ENCODE assay signal across 8 cellular contexts in the genomic region with DNA sequence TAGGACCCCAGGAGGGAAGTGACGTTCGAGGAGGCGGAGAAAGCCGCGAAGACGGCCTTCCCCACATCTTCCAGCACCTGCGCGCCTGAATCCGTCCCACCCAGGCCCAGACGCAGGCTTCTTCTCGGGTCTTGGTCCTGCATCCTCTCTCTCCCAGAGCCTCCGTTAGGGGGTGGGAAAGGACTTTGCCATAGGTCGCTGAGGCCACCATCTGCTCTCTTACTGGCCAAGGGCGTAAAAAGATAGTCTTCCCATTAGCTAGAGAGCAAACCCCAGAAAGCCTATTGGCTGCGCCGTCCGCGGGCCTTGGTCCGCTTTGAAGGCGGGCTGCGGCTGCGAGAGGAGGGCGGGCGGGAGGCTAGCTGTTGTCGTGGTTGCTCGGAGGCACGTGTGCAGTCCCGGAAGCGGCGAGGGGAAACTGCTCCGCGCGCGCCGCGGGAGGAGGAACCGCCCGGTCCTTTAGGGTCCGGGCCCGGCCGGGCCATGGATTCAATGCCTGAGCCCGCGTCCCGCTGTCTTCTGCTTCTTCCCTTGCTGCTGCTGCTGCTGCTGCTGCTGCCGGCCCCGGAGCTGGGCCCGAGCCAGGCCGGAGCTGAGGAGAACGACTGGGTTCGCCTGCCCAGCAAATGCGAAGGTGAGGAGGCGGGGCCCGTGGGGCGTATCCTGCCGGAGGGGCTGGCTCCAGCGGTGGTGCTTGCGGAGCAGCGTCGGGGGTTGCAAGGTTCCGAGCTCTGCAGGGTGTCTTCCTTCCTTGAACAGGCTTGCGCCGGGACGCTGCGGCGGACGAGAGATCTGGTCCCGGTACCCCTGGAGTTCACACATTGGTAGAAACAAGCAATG. TPM values are rescaled to one million over a fixed set of nuclear protein-coding genes. Genes with fewer than 3 reads are reported as not detected.
DNase-seq lines count a peak whose midpoint lies in the region; ATAC-seq and TF ChIP-seq lines count a peak whose summit lies in the region.

CNPY3 (plus strand) TSS at position 393 of the 840 bp plus-strand sequence; CDS start at position 484, 91 bp downstream.

- no peak within 1 kb of the TSS for H2BK15ac ChIP-seq in H9 (ENCODE audit: low read depth, low read length)

- peak within 1 kb of the TSS; percentile 65 for H2BK5ac ChIP-seq in H9 (ENCODE audit: insufficient read length, low read length)

- no peaks in the 10 kb centered on the region; the same call in 1 of the 2 replicates for H3K79me2 ChIP-seq in H9 (ENCODE audit: insufficient read depth, low read length)

- TF ChIP-seq CTCF in H9 (conservative IDR thresholded peaks at IDR 0.05) (no peak), fibroblast of the aortic adventitia (IDR thresholded peaks at IDR 0.05; ENCODE audit: insufficient read depth, low read length) (peak; percentile 3), nephron progenitor cell (IDR thresholded peaks at IDR 0.05) (no peak)

- H3K27me3 Mint-ChIP-seq in H9 (ENCODE audit: low read depth) (no peaks in the 10 kb centered on the region), nephron progenitor cell (ENCODE audit: low read depth, poor library complexity) (no peaks in the 10 kb centered on the region)
- no peaks in the 10 kb centered on the region for H3K27me3 Mint-ChIP-seq in stimulated activated naive CD8-positive, alpha-beta T cell treated with anti-CD3 and anti-CD28 coated beads, Interleukin-15, amount 100 ng/mL, for 72 hours

- peak within 1 kb of the TSS; percentile 81 for H3K27ac ChIP-seq in H9 (ENCODE audit: insufficient read length, low read depth, low read length)

- no peak within 1 kb of the TSS for H4K91ac ChIP-seq in H9 (ENCODE audit: insufficient read length, low read depth, low read length)

- H3T11ph ChIP-seq in H9 (ENCODE audit: low read length) = no peak within 1 kb of the TSS

- no peaks in the 10 kb centered on the region; the same call in 1 of the 2 replicates for H3K4me1 ChIP-seq in H9 (ENCODE audit: insufficient read depth, low read length)

- WGBS in H9 (ENCODE audit: extremely low coverage, insufficient read length, low lambda C conversion rate) = no CpG with 5 or more reads among the region's 67 CpGs

- peak; percentile 99 for DNase-seq in ELR (ENCODE audit: low read depth)
- DNase-seq in H9 = peak; percentile 98
- DNase-seq in MG63 = peak; percentile 96
- DNase-seq in SHP77 treated with DMSO at 0.1 percent for 48 hours (lab: John Stamatoyannopoulos, UW) = peak; percentile 95
- DNase-seq in activated effector memory CD4-positive, alpha-beta T cell treated with anti-CD3 and anti-CD28 coated beads, Interleukin-2, amount 50 U/mL, for 16 hours = peak; percentile 98
- DNase-seq in fibroblast of the aortic adventitia (ENCODE audit: low read depth) = peak; percentile 98
- peak; percentile 91 for DNase-seq in nephron progenitor cell
- peak; percentile 96 to 98 for DNase-seq in stimulated activated naive CD8-positive, alpha-beta T cell treated with anti-CD3 and anti-CD28 coated beads, Interleukin-15, amount 100 ng/mL, for 72 hours

- H2AFZ ChIP-seq in H9 (ENCODE audit: low read length) = peak within 1 kb of the TSS; percentile 76

- peak within 1 kb of the TSS; percentile 87 for H3K9ac ChIP-seq in H9 (ENCODE audit: extremely low read depth, insufficient read length, low read length)

- H3K56ac ChIP-seq in H9 (ENCODE audit: insufficient read length, low read depth, low read length) = no peak within 1 kb of the TSS

- H3K4me1 Mint-ChIP-seq in H9 (peaks cover 24 to 29% of the 10 kb centered on the region in 2 experiments), nephron progenitor cell (peaks cover 57% of the 10 kb centered on the region)
- peaks cover 50% of the 10 kb centered on the region for H3K4me1 Mint-ChIP-seq in stimulated activated naive CD8-positive, alpha-beta T cell treated with anti-CD3 and anti-CD28 coated beads, Interleukin-15, amount 100 ng/mL, for 72 hours

- peak within 1 kb of the TSS; percentile 90 for H2BK20ac ChIP-seq in H9 (ENCODE audit: low read depth, low read length, poor library complexity, severe bottlenecking)

- H3K36me3 ChIP-seq in MG63 = peaks cover 3% of the 10 kb centered on the region

- H3K4me3 ChIP-seq in MG63 = peak within 1 kb of the TSS; percentile 74
- H3K4me3 ChIP-seq in fibroblast of the aortic adventitia (ENCODE audit: low read depth, low read length) = peak within 1 kb of the TSS; percentile 87

- H3K79me1 ChIP-seq in H9 (ENCODE audit: insufficient read depth, low read depth, low read length, poor library complexity, severe bottlenecking) = no peaks in the 10 kb centered on the region

- H3K18ac ChIP-seq in H9 (ENCODE audit: insufficient read length, low read depth, low read length) = peak within 1 kb of the TSS; percentile 71

- H3K9me3 ChIP-seq in H9 (ENCODE audit: control insufficient read depth, low read depth, low read length) (no peaks in the 10 kb centered on the region), MG63 (no peaks in the 10 kb centered on the region)

- H3K4ac ChIP-seq in H9 (ENCODE audit: low read depth, low read length) = no peak within 1 kb of the TSS; the same call in 1 of the 2 replicates

- H3K23me2 ChIP-seq in H9 (ENCODE audit: insufficient read length, low read depth, low read length, poor library complexity, severe bottlenecking) = peaks cover 18% of the 10 kb centered on the region

- ATAC-seq in stimulated activated naive CD8-positive, alpha-beta T cell treated with anti-CD3 and anti-CD28 coated beads, Interleukin-15, amount 100 ng/mL, for 72 hours = peak; percentile 90

- H2AK5ac ChIP-seq in H9 (ENCODE audit: insufficient read length, low read length) = no peak within 1 kb of the TSS

- peak within 1 kb of the TSS; percentile 99 for H3K27ac Mint-ChIP-seq in H9
- peak within 1 kb of the TSS; percentile 99 for H3K27ac Mint-ChIP-seq in nephron progenitor cell
- H3K27ac Mint-ChIP-seq in stimulated activated naive CD8-positive, alpha-beta T cell treated with anti-CD3 and anti-CD28 coated beads, Interleukin-15, amount 100 ng/mL, for 72 hours = peak within 1 kb of the TSS; percentile 94 to 97

- no peaks in the 10 kb centered on the region for H3K27me3 ChIP-seq in H9 (ENCODE audit: insufficient read depth, low read length)
- no peaks in the 10 kb centered on the region for H3K27me3 ChIP-seq in MG63

- peak within 1 kb of the TSS; percentile 96 for H3K4me2 ChIP-seq in H9 (ENCODE audit: insufficient read depth, insufficient read length, low read length)

- H3K4me3 Mint-ChIP-seq in H9 (peak within 1 kb of the TSS; percentile 95 to 97), nephron progenitor cell (peak within 1 kb of the TSS; percentile 94)
- H3K4me3 Mint-ChIP-seq in stimulated activated naive CD8-positive, alpha-beta T cell treated with anti-CD3 and anti-CD28 coated beads, Interleukin-15, amount 100 ng/mL, for 72 hours = peak within 1 kb of the TSS; percentile 92 to 99

- no peak within 1 kb of the TSS for H4K5ac ChIP-seq in H9 (ENCODE audit: insufficient read length, low read depth, low read length)

- H3K23ac ChIP-seq in H9 (ENCODE audit: insufficient read length, low read depth, low read length) = no peak within 1 kb of the TSS

- peaks cover 11 to 34% (median 24%) of the 10 kb centered on the region in 3 experiments; a peak in 6 of 7 replicates for H3K36me3 Mint-ChIP-seq in H9 (ENCODE audit: insufficient read depth in 1 of 3, low read depth in 3 of 3)
- H3K36me3 Mint-ChIP-seq in nephron progenitor cell (ENCODE audit: low read depth) = peaks cover 25% of the 10 kb centered on the region

- peak within 1 kb of the TSS; percentile 71 for H2BK12ac ChIP-seq in H9 (ENCODE audit: insufficient read length, low read depth, low read length)

- H2BK120ac ChIP-seq in H9 (ENCODE audit: low read depth, low read length, poor library complexity, severe bottlenecking) = peak within 1 kb of the TSS; percentile 39

- H4K20me1 ChIP-seq in H9 (ENCODE audit: control insufficient read depth, insufficient read depth, insufficient read length) = no peaks in the 10 kb centered on the region

- peak within 1 kb of the TSS; percentile 75 for H3K14ac ChIP-seq in H9 (ENCODE audit: insufficient read depth, low read length)

- no peak within 1 kb of the TSS for H4K8ac ChIP-seq in H9 (replicated peaks; ENCODE audit: insufficient read length, low read depth, low read length)

- H3K9me3 Mint-ChIP-seq in H9 (no peaks in the 10 kb centered on the region), nephron progenitor cell (no peaks in the 10 kb centered on the region)
- H3K9me3 Mint-ChIP-seq in stimulated activated naive CD8-positive, alpha-beta T cell treated with anti-CD3 and anti-CD28 coated beads, Interleukin-15, amount 100 ng/mL, for 72 hours = no peaks in the 10 kb centered on the region

RNA-seq across cellular contexts. Expression of gene CNPY3, which starts in this region (rescaled TPM):
- 56.0 and 59.9 TPM in 2 replicates for total RNA-seq in H9 (2021)
- total RNA-seq in MG63 (2014; rRNA removed; shearing (Covaris generic); ENCODE audit: low replicate concordance) = 25.2 and 27.2 TPM in 2 replicates
- 23.2 and 45.6 TPM in 2 replicates for total RNA-seq in fibroblast of the aortic adventitia (ENCODE audit: low replicate concordance)

Comparison
In these comparisons a context has a peak if more than half of its experiments do, and no peak if none do; other contexts are left out.
1. Peak in every context shown above with its lines: DNase-seq, ATAC-seq, H3K4me3 ChIP-seq and H3K27ac ChIP-seq.